ENCODE assay signal across 7 cellular contexts in genomic region chr15:55588818-55589122, GRCh38. TPM values are rescaled to one million over a fixed set of nuclear protein-coding genes. Genes with fewer than 3 reads are reported as not detected.
DNase-seq lines count a peak whose midpoint lies in the region; ATAC-seq and TF ChIP-seq lines count a peak whose summit lies in the region.

No MANE protein-coding gene starts in this region.

- TF ChIP-seq POLR2A in right lobe of liver (IDR thresholded peaks at IDR 0.05), result no peak

- H3K4me3 ChIP-seq in HUES6 (ENCODE audit: low read depth, low read length) (peak overlapping the region; percentile 59), astrocyte of the cerebellum (ENCODE audit: low read depth, low read length) (peak overlapping the region; percentile 65), right lobe of liver (peak overlapping the region; percentile 23 to 53 (median 29)), subcutaneous abdominal adipose tissue (ENCODE audit: low read depth in 1 of 5, low read length in 5 of 5) (peak overlapping the region; percentile 53 to 75 (median 71))

- intact Hi-C loops in right lobe of liver (cut with DNase I), result no loop called here

- ATAC-seq in right lobe of liver (no peak), GM18858 (IDR thresholded peaks at IDR 0.05; ENCODE audit: unreplicated experiment) (no peak)

- H3K27me3 ChIP-seq in HUES6 (ENCODE audit: control insufficient read depth, insufficient read depth, low read length) (peaks cover 58% of the 10 kb centered on the region), right lobe of liver (no peaks in the 10 kb centered on the region), subcutaneous abdominal adipose tissue (ENCODE audit: control insufficient read depth in 5 of 5, insufficient read depth in 4 of 5, low read length in 5 of 5) (peaks cover 0 to 10% (median 3%) of the 10 kb centered on the region in 5 donors)

- DNase-seq in astrocyte of the cerebellum (ENCODE audit: low read depth) (no peak), right lobe of liver (no peak), GM19240 (ENCODE audit: insufficient read length, low spot score) (no peak), NCI-H345 (lab: John Stamatoyannopoulos, UW) (no peak)

- TF ChIP-seq CTCF in astrocyte of the cerebellum (IDR thresholded peaks at IDR 0.05; ENCODE audit: low read depth, low read length, missing control alignments), result no peak
- no peak for TF ChIP-seq CTCF in right lobe of liver (IDR thresholded peaks at IDR 0.05)

- in situ Hi-C loops in astrocyte of the cerebellum (cut with HindIII; ENCODE audit: low sequenced_read_pairs), result no loop called here

- H3K4me1 ChIP-seq in HUES6 (ENCODE audit: control insufficient read depth, insufficient read depth, low read length) (no peaks in the 10 kb centered on the region; the same call in 1 of the 2 replicates), right lobe of liver (peaks cover 0 to 4% (median 0%) of the 10 kb centered on the region in 4 donors), subcutaneous abdominal adipose tissue (ENCODE audit: control insufficient read depth in 5 of 5, insufficient read depth in 5 of 5, low read length in 5 of 5) (peaks cover 0 to 21% (median 2%) of the 10 kb centered on the region in 5 donors)

- H3K9me3 ChIP-seq in HUES6 (ENCODE audit: control insufficient read depth, insufficient read depth, low read depth, low read length), result no peaks in the 10 kb centered on the region
- H3K9me3 ChIP-seq in right lobe of liver, result no peaks in the 10 kb centered on the region
- no peaks in the 10 kb centered on the region for H3K9me3 ChIP-seq in subcutaneous abdominal adipose tissue (ENCODE audit: control insufficient read depth in 5 of 5, low read length in 5 of 5)

- H3K9ac ChIP-seq in HUES6 (ENCODE audit: low read length) (peak overlapping the region; percentile 65), subcutaneous abdominal adipose tissue (ENCODE audit: low read length in 5 of 5) (peak overlapping the region in 3 of 5 donors; percentile 47 to 81 (median 57))

- 13% methylated on average over 15 of the region's 19 CpGs for WGBS in right lobe of liver (ENCODE audit: insufficient coverage, low coverage, low lambda C conversion rate, missing lambda C conversion rate)

- no peak overlapping the region; the same call in 1 of the 2 replicates for H3K27ac ChIP-seq in HUES6 (ENCODE audit: low read depth, low read length)
- H3K27ac ChIP-seq in right lobe of liver, result no peak overlapping the region
- H3K27ac ChIP-seq in subcutaneous abdominal adipose tissue (ENCODE audit: low read depth, low read length), result peak overlapping the region; percentile 37

- H3K36me3 ChIP-seq in HUES6 (ENCODE audit: control insufficient read depth, insufficient read depth, low read length), result no peaks in the 10 kb centered on the region
- no peaks in the 10 kb centered on the region for H3K36me3 ChIP-seq in right lobe of liver
- no peaks in the 10 kb centered on the region for H3K36me3 ChIP-seq in subcutaneous abdominal adipose tissue (ENCODE audit: control insufficient read depth in 5 of 5, insufficient read depth in 5 of 5, low read length in 5 of 5)

RNA-seq across cellular contexts. Expression of gene PYGO1, which starts 0.6 kb away (rescaled TPM):
- total RNA-seq in right lobe of liver, result under 1 TPM; 0.09 to 0.27 (median 0.19) TPM
